In the genomic region with DNA sequence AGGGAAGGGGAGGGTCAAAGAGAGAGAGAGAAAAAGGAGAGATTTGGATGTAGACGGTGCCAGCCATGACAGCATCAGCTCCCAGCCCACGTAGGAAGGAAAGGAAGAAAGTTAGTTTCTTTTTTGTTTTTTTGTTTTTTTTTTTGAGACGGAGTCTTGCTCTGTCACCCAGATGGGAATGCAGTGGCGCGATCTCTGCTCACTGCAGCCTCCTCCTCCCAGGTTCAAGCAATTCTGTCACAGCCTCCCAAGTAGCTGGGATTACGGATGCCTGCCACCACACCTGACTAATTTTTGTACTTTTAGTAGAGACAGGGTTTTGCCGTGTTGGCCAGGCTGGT, we compare ENCODE assay signal across 1 cellular context.
TF ChIP-seq lines count a peak whose summit lies in the region.

No MANE protein-coding gene starts in this region.

TF ChIP-seq in GM12878, 131 proteins besides CTCF, POLR2A, EP300 and RAD21:
- TF ChIP-seq HDAC6 (IDR thresholded peaks at IDR 0.05; ENCODE audit: unreplicated experiment), result no peak
- TF ChIP-seq, protein P1, sequence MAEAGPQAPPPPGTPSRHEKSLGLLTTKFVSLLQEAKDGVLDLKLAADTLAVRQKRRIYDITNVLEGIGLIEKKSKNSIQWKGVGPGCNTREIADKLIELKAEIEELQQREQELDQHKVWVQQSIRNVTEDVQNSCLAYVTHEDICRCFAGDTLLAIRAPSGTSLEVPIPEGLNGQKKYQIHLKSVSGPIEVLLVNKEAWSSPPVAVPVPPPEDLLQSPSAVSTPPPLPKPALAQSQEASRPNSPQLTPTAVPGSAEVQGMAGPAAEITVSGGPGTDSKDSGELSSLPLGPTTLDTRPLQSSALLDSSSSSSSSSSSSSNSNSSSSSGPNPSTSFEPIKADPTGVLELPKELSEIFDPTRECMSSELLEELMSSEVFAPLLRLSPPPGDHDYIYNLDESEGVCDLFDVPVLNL (IDR thresholded peaks at IDR 0.05; ENCODE audit: low read depth, low read length), result no peak
- no peak for TF ChIP-seq SIX5 (IDR thresholded peaks at IDR 0.05; ENCODE audit: low read depth, low read length, severe bottlenecking)
- TF ChIP-seq, protein P2, sequence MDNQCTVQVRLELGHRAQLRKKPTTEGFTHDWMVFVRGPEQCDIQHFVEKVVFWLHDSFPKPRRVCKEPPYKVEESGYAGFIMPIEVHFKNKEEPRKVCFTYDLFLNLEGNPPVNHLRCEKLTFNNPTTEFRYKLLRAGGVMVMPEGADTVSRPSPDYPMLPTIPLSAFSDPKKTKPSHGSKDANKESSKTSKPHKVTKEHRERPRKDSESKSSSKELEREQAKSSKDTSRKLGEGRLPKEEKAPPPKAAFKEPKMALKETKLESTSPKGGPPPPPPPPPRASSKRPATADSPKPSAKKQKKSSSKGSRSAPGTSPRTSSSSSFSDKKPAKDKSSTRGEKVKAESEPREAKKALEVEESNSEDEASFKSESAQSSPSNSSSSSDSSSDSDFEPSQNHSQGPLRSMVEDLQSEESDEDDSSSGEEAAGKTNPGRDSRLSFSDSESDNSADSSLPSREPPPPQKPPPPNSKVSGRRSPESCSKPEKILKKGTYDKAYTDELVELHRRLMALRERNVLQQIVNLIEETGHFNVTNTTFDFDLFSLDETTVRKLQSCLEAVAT (IDR thresholded peaks at IDR 0.05), result no peak
- TF ChIP-seq PML (IDR thresholded peaks at IDR 0.05; ENCODE audit: low read length), result no peak
- TF ChIP-seq RBBP5 (conservative IDR thresholded peaks at IDR 0.05), result no peak
- TF ChIP-seq, protein P3, sequence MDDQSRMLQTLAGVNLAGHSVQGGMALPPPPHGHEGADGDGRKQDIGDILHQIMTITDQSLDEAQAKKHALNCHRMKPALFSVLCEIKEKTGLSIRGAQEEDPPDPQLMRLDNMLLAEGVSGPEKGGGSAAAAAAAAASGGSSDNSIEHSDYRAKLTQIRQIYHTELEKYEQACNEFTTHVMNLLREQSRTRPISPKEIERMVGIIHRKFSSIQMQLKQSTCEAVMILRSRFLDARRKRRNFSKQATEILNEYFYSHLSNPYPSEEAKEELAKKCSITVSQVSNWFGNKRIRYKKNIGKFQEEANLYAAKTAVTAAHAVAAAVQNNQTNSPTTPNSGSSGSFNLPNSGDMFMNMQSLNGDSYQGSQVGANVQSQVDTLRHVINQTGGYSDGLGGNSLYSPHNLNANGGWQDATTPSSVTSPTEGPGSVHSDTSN (IDR thresholded peaks at IDR 0.05; ENCODE audit: insufficient replicate concordance, low read depth, low read length), result no peak
- no peak for TF ChIP-seq CREB1 (IDR thresholded peaks at IDR 0.05; ENCODE audit: low read depth)
- TF ChIP-seq, protein P4, sequence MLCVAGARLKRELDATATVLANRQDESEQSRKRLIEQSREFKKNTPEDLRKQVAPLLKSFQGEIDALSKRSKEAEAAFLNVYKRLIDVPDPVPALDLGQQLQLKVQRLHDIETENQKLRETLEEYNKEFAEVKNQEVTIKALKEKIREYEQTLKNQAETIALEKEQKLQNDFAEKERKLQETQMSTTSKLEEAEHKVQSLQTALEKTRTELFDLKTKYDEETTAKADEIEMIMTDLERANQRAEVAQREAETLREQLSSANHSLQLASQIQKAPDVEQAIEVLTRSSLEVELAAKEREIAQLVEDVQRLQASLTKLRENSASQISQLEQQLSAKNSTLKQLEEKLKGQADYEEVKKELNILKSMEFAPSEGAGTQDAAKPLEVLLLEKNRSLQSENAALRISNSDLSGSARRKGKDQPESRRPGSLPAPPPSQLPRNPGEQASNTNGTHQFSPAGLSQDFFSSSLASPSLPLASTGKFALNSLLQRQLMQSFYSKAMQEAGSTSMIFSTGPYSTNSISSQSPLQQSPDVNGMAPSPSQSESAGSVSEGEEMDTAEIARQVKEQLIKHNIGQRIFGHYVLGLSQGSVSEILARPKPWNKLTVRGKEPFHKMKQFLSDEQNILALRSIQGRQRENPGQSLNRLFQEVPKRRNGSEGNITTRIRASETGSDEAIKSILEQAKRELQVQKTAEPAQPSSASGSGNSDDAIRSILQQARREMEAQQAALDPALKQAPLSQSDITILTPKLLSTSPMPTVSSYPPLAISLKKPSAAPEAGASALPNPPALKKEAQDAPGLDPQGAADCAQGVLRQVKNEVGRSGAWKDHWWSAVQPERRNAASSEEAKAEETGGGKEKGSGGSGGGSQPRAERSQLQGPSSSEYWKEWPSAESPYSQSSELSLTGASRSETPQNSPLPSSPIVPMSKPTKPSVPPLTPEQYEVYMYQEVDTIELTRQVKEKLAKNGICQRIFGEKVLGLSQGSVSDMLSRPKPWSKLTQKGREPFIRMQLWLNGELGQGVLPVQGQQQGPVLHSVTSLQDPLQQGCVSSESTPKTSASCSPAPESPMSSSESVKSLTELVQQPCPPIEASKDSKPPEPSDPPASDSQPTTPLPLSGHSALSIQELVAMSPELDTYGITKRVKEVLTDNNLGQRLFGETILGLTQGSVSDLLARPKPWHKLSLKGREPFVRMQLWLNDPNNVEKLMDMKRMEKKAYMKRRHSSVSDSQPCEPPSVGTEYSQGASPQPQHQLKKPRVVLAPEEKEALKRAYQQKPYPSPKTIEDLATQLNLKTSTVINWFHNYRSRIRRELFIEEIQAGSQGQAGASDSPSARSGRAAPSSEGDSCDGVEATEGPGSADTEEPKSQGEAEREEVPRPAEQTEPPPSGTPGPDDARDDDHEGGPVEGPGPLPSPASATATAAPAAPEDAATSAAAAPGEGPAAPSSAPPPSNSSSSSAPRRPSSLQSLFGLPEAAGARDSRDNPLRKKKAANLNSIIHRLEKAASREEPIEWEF (IDR thresholded peaks at IDR 0.05; ENCODE audit: insufficient replicate concordance, low read depth, low read length), result no peak
- TF ChIP-seq, protein P5, sequence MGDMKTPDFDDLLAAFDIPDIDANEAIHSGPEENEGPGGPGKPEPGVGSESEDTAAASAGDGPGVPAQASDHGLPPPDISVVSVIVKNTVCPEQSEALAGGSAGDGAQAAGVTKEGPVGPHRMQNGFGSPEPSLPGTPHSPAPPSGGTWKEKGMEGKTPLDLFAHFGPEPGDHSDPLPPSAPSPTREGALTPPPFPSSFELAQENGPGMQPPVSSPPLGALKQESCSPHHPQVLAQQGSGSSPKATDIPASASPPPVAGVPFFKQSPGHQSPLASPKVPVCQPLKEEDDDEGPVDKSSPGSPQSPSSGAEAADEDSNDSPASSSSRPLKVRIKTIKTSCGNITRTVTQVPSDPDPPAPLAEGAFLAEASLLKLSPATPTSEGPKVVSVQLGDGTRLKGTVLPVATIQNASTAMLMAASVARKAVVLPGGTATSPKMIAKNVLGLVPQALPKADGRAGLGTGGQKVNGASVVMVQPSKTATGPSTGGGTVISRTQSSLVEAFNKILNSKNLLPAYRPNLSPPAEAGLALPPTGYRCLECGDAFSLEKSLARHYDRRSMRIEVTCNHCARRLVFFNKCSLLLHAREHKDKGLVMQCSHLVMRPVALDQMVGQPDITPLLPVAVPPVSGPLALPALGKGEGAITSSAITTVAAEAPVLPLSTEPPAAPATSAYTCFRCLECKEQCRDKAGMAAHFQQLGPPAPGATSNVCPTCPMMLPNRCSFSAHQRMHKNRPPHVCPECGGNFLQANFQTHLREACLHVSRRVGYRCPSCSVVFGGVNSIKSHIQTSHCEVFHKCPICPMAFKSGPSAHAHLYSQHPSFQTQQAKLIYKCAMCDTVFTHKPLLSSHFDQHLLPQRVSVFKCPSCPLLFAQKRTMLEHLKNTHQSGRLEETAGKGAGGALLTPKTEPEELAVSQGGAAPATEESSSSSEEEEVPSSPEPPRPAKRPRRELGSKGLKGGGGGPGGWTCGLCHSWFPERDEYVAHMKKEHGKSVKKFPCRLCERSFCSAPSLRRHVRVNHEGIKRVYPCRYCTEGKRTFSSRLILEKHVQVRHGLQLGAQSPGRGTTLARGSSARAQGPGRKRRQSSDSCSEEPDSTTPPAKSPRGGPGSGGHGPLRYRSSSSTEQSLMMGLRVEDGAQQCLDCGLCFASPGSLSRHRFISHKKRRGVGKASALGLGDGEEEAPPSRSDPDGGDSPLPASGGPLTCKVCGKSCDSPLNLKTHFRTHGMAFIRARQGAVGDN (IDR thresholded peaks at IDR 0.05), result no peak
- no peak for TF ChIP-seq YBX1 (IDR thresholded peaks at IDR 0.05)
- no peak for TF ChIP-seq PAX5 (IDR thresholded peaks at IDR 0.05; ENCODE audit: borderline replicate concordance, low read depth, low read length)
- TF ChIP-seq ZNF274 (IDR thresholded peaks at IDR 0.05; ENCODE audit: insufficient read depth, insufficient read length), result no peak
- TF ChIP-seq ZBED1 (IDR thresholded peaks at IDR 0.05; ENCODE audit: borderline replicate concordance), result no peak
- no peak for TF ChIP-seq HCFC1 (IDR thresholded peaks at IDR 0.05; ENCODE audit: low read length)
- TF ChIP-seq POLR2AphosphoS2 (IDR thresholded peaks at IDR 0.05; ENCODE audit: low read depth, low read length), result no peak
- TF ChIP-seq NR2C2 (IDR thresholded peaks at IDR 0.05; ENCODE audit: borderline replicate concordance, control insufficient read depth, insufficient read length, low read depth), result no peak
- TF ChIP-seq, protein P6, sequence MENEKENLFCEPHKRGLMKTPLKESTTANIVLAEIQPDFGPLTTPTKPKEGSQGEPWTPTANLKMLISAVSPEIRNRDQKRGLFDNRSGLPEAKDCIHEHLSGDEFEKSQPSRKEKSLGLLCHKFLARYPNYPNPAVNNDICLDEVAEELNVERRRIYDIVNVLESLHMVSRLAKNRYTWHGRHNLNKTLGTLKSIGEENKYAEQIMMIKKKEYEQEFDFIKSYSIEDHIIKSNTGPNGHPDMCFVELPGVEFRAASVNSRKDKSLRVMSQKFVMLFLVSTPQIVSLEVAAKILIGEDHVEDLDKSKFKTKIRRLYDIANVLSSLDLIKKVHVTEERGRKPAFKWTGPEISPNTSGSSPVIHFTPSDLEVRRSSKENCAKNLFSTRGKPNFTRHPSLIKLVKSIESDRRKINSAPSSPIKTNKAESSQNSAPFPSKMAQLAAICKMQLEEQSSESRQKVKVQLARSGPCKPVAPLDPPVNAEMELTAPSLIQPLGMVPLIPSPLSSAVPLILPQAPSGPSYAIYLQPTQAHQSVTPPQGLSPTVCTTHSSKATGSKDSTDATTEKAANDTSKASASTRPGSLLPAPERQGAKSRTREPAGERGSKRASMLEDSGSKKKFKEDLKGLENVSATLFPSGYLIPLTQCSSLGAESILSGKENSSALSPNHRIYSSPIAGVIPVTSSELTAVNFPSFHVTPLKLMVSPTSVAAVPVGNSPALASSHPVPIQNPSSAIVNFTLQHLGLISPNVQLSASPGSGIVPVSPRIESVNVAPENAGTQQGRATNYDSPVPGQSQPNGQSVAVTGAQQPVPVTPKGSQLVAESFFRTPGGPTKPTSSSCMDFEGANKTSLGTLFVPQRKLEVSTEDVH (IDR thresholded peaks at IDR 0.05; ENCODE audit: low read depth, partially characterized antibody), result no peak
- TF ChIP-seq BHLHE40 (IDR thresholded peaks at IDR 0.05; ENCODE audit: borderline replicate concordance in 1 of 2, low read depth in 2 of 2, low read length in 1 of 2), result no peak
